In the genomic region with DNA sequence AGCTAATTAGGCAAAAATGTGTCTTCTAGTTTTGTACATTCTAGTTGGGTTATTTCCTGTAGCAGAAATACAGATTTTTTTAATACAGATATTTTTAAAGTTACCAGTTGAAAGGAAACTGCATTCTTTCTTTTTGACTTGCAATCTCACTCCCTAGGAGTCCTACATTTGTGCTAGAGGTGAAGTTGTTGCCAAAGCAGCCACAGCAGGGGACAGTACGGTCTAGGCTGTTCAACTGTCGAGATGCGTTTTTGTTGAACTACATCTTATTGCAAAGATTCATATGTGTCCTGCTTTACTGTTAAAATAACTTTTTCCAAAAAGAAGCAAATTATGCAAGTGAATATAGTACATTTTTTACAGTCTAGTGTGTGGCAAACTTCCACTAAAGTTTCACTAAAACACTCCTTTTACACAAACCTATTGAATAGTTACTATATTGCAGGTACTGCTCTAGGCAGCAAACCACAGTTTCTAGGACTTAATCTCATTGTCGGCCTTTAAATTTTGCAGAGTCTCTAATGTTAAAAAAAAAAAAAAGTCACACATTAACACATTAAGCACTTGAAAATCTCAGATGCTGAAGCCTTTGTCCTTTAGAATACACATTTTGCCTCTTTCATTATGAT, we compare ENCODE assay signal across 1 cellular context.
TF ChIP-seq lines count a peak whose summit lies in the region.

No MANE protein-coding gene starts in this region.

TF ChIP-seq in WTC11, 78 proteins besides CTCF, POLR2A, EP300 and RAD21 (continued from another document):
- TF ChIP-seq, protein P1, sequence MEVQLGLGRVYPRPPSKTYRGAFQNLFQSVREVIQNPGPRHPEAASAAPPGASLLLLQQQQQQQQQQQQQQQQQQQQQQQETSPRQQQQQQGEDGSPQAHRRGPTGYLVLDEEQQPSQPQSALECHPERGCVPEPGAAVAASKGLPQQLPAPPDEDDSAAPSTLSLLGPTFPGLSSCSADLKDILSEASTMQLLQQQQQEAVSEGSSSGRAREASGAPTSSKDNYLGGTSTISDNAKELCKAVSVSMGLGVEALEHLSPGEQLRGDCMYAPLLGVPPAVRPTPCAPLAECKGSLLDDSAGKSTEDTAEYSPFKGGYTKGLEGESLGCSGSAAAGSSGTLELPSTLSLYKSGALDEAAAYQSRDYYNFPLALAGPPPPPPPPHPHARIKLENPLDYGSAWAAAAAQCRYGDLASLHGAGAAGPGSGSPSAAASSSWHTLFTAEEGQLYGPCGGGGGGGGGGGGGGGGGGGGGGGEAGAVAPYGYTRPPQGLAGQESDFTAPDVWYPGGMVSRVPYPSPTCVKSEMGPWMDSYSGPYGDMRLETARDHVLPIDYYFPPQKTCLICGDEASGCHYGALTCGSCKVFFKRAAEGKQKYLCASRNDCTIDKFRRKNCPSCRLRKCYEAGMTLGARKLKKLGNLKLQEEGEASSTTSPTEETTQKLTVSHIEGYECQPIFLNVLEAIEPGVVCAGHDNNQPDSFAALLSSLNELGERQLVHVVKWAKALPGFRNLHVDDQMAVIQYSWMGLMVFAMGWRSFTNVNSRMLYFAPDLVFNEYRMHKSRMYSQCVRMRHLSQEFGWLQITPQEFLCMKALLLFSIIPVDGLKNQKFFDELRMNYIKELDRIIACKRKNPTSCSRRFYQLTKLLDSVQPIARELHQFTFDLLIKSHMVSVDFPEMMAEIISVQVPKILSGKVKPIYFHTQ (CRISPR knock-in tag; IDR thresholded peaks at IDR 0.05), result no peak
- no peak for TF ChIP-seq ZNF281 (CRISPR knock-in tag; IDR thresholded peaks at IDR 0.05)
